1 cellular context compared by ENCODE assay signal in genomic region chr7:39271386-39271785, GRCh38.
TF ChIP-seq lines count a peak whose summit lies in the region.

No MANE protein-coding gene starts in this region.

TF ChIP-seq in HEK293, 187 proteins besides CTCF, POLR2A, EP300 and RAD21 (continued from another document):
- TF ChIP-seq BCL6B (tag by site-specific recombination; IDR thresholded peaks at IDR 0.05) = no peak
- no peak for TF ChIP-seq OVOL3 (tag by site-specific recombination; IDR thresholded peaks at IDR 0.05)
- TF ChIP-seq ZNF530 (tag by site-specific recombination; IDR thresholded peaks at IDR 0.05; ENCODE audit: low read depth) = no peak
- 0 out of 2 replicates have a peak, but pooled peaks have one; percentile 23 for TF ChIP-seq ZBTB17 (tag by site-specific recombination; IDR thresholded peaks at IDR 0.05)
- TF ChIP-seq ZNF600 (tag by site-specific recombination; IDR thresholded peaks at IDR 0.05) = 0 out of 2 replicates have a peak, but pooled peaks have one; percentile 25
- TF ChIP-seq ZIC2 (tag by site-specific recombination; IDR thresholded peaks at IDR 0.05) = peak; percentile 68
TF ChIP-seq in HEK293: peak in this region for 4.
